Comparison of ENCODE assay signal across 18 cellular contexts in genomic region chr1:236155399-236155767, GRCh38. TPM values are rescaled to one million over a fixed set of nuclear protein-coding genes. Genes with fewer than 3 reads are reported as not detected.
A peak's percentile ranks its signal among the peaks of the same experiment; 100 is the strongest.
DNase-seq lines count a peak whose midpoint lies in the region; ATAC-seq and TF ChIP-seq lines count a peak whose summit lies in the region.
"Had no signal": no experiment of that assay in that cellular context is flagged by ENCODE, and none has a peak within 500 bp of the region (broad histone marks: within the 10 kb centered on the region; RNA-seq: fewer than 3 reads in every experiment).

No MANE protein-coding gene starts in this region.

- in situ Hi-C loops in mammary epithelial cell (cut with MboI; ENCODE audit: low sequenced_read_pairs in 2 of 2): no loop called here

- WGBS in mammary epithelial cell (ENCODE audit: low coverage, missing lambda C conversion rate): 86% methylated on average over 10 of the region's 11 CpGs

- H3K4me2 ChIP-seq in OCI-LY7 (ENCODE audit: low read length) (0 out of 2 replicates have a peak overlapping the region, but pooled peaks have one; percentile 71), mammary epithelial cell (ENCODE audit: insufficient read depth, low read depth, low read length) (no peak overlapping the region)
- H3K4me2 ChIP-seq: GM23338 had no signal

- POLR2A ChIA-PET in CD8-positive, alpha-beta T cell (lab: Charles Lee): no interaction called here
- POLR2A ChIA-PET in OCI-LY7 (lab: Charles Lee): interaction anchor here (2.1 to 2.5 kb wide), 2 partner anchors 8 to 11 kb away, joined by 6 to 12 read pairs; no protein-coding TSS in a partner anchor

- H3K9me3 Mint-ChIP-seq in CD8-positive, alpha-beta T cell: no peaks in the 10 kb centered on the region
- H3K9me3 Mint-ChIP-seq in endothelial cell (ENCODE audit: unreplicated experiment): no peaks in the 10 kb centered on the region
- peaks cover 4% of the 10 kb centered on the region for H3K9me3 Mint-ChIP-seq in stimulated activated memory B cell treated with anti-CD40 and anti-IgM and Interleukin-4, amounts not matched to agents 10 μg/mL and 1 μg/mL and 100 μg/mL, for 72 hours
- H3K9me3 Mint-ChIP-seq: HFFc6 had no signal

- no peak overlapping the region for H3K27ac ChIP-seq in CD8-positive, alpha-beta T cell (ENCODE audit: low read depth, low read length)
- no peak overlapping the region for H3K27ac ChIP-seq in OCI-LY7 (ENCODE audit: low read depth, low read length, poor library complexity, severe bottlenecking)
- no peak overlapping the region for H3K27ac ChIP-seq in mammary epithelial cell (ENCODE audit: insufficient read depth, low read depth, low read length)
- H3K27ac ChIP-seq: SK-N-MC had no signal

- peak overlapping the region; percentile 60 for H3K27ac Mint-ChIP-seq in CD8-positive, alpha-beta T cell
- peak overlapping the region; percentile 57 for H3K27ac Mint-ChIP-seq in endothelial cell (ENCODE audit: unreplicated experiment)
- peak overlapping the region; percentile 69 for H3K27ac Mint-ChIP-seq in stimulated activated memory B cell treated with anti-CD40 and anti-IgM and Interleukin-4, amounts not matched to agents 10 μg/mL and 1 μg/mL and 100 μg/mL, for 72 hours
- H3K27ac Mint-ChIP-seq: GM23338, HFFc6 had no signal

- BruUV-seq in OCI-LY7 (replicated peaks; lab: Mats Ljungman, UMichigan) (no TSS peak), mammary epithelial cell (replicated peaks; lab: Mats Ljungman, UMichigan) (no TSS peak)

- H3K4me3 ChIP-seq in CD8-positive, alpha-beta T cell (ENCODE audit: low read depth, low read length): no peak overlapping the region
- H3K4me3 ChIP-seq in OCI-LY7 (ENCODE audit: low read depth, low read length, poor library complexity, severe bottlenecking): no peak overlapping the region
- H3K4me3 ChIP-seq in mammary epithelial cell (replicated peaks in 1 of 3; ENCODE audit: insufficient read depth in 1 of 3, low read depth in 2 of 3, low read length in 3 of 3): no peak overlapping the region
- H3K4me3 ChIP-seq: GM23338, SK-N-MC had no signal

- peaks cover 15% of the 10 kb centered on the region for H3K36me3 Mint-ChIP-seq in CD8-positive, alpha-beta T cell
- H3K36me3 Mint-ChIP-seq in endothelial cell (ENCODE audit: low read depth, unreplicated experiment): peaks cover 15% of the 10 kb centered on the region
- H3K36me3 Mint-ChIP-seq in stimulated activated memory B cell treated with anti-CD40 and anti-IgM and Interleukin-4, amounts not matched to agents 10 μg/mL and 1 μg/mL and 100 μg/mL, for 72 hours: peaks cover 21% of the 10 kb centered on the region

- ATAC-seq in CD8-positive, alpha-beta T cell: no peak
- ATAC-seq in stimulated activated memory B cell treated with anti-CD40 and anti-IgM and Interleukin-4, amounts not matched to agents 10 μg/mL and 1 μg/mL and 100 μg/mL, for 72 hours: no peak
- ATAC-seq: Panc1, Right ventricle myocardium inferior had no signal

- peak overlapping the region; percentile 49 for H3K4me3 Mint-ChIP-seq in CD8-positive, alpha-beta T cell
- peak overlapping the region; percentile 34 for H3K4me3 Mint-ChIP-seq in endothelial cell (ENCODE audit: unreplicated experiment)
- no peak overlapping the region for H3K4me3 Mint-ChIP-seq in stimulated activated memory B cell treated with anti-CD40 and anti-IgM and Interleukin-4, amounts not matched to agents 10 μg/mL and 1 μg/mL and 100 μg/mL, for 72 hours
- H3K4me3 Mint-ChIP-seq: GM23338, HFFc6 had no signal

- DNase-seq in CD8-positive, alpha-beta T cell: no peak
- DNase-seq in OCI-LY7 (ENCODE audit: low spot score): no peak
- no peak for DNase-seq in endothelial cell (ENCODE audit: low spot score)
- DNase-seq in hypothalamus (lab: John Stamatoyannopoulos, UW): no peak
- no peak for DNase-seq in kidney tubule cell (ENCODE audit: low spot score)
- no peak for DNase-seq in SKM-1 (lab: John Stamatoyannopoulos, UW; ENCODE audit: unreplicated experiment)
- no peak for DNase-seq in mammary epithelial cell
- DNase-seq: Caco-2, HFFc6, KG1, NCI-H1092, NCI-H1694, NCI-H446 had no signal

- H3K27me3 Mint-ChIP-seq in CD8-positive, alpha-beta T cell (ENCODE audit: low read depth): no peaks in the 10 kb centered on the region
- peaks cover 4% of the 10 kb centered on the region for H3K27me3 Mint-ChIP-seq in endothelial cell (ENCODE audit: unreplicated experiment)
- H3K27me3 Mint-ChIP-seq in stimulated activated memory B cell treated with anti-CD40 and anti-IgM and Interleukin-4, amounts not matched to agents 10 μg/mL and 1 μg/mL and 100 μg/mL, for 72 hours: peaks cover 62% of the 10 kb centered on the region

- H3K79me2 ChIP-seq in OCI-LY7 (ENCODE audit: insufficient read depth, low read depth, low read length): no peaks in the 10 kb centered on the region
- H3K79me2 ChIP-seq in mammary epithelial cell (ENCODE audit: insufficient read depth, low read length): peaks cover 8% of the 10 kb centered on the region

- H3K9ac ChIP-seq in mammary epithelial cell (ENCODE audit: insufficient read depth, low read length): no peak overlapping the region

- H3K36me3 ChIP-seq in CD8-positive, alpha-beta T cell (ENCODE audit: insufficient read depth, low read length): no peaks in the 10 kb centered on the region
- H3K36me3 ChIP-seq in OCI-LY7 (ENCODE audit: insufficient read depth, low read length): no peaks in the 10 kb centered on the region
- H3K36me3 ChIP-seq in mammary epithelial cell (ENCODE audit: insufficient read depth, low read length): no peaks in the 10 kb centered on the region

- dilution Hi-C loops in mammary epithelial cell (cut with HindIII; ENCODE audit: low sequenced_read_pairs): no loop called here

- no peaks in the 10 kb centered on the region for H3K4me1 ChIP-seq in CD8-positive, alpha-beta T cell (ENCODE audit: insufficient read depth, low read length)
- H3K4me1 ChIP-seq in OCI-LY7 (ENCODE audit: insufficient read depth, low read length, poor library complexity, severe bottlenecking) (peaks cover 53% of the 10 kb centered on the region), mammary epithelial cell (ENCODE audit: insufficient read depth, low read length) (no peaks in the 10 kb centered on the region)

- peaks cover 28% of the 10 kb centered on the region for H3K4me1 Mint-ChIP-seq in CD8-positive, alpha-beta T cell (ENCODE audit: low read depth)
- peaks cover 8% of the 10 kb centered on the region for H3K4me1 Mint-ChIP-seq in endothelial cell (ENCODE audit: unreplicated experiment)
- H3K4me1 Mint-ChIP-seq in stimulated activated memory B cell treated with anti-CD40 and anti-IgM and Interleukin-4, amounts not matched to agents 10 μg/mL and 1 μg/mL and 100 μg/mL, for 72 hours: peaks cover 50% of the 10 kb centered on the region

- H3K9me3 ChIP-seq in CD8-positive, alpha-beta T cell (ENCODE audit: low read length): no peaks in the 10 kb centered on the region
- H3K9me3 ChIP-seq in OCI-LY7 (ENCODE audit: low read length) (no peaks in the 10 kb centered on the region), mammary epithelial cell (replicated peaks; ENCODE audit: insufficient read depth, low read length) (no peaks in the 10 kb centered on the region)
- H3K9me3 ChIP-seq: Caco-2 had no signal

- TF ChIP-seq CTCF in CD8-positive, alpha-beta T cell (IDR thresholded peaks at IDR 0.05): no peak
- TF ChIP-seq CTCF in OCI-LY7 (conservative IDR thresholded peaks at IDR 0.05; ENCODE audit: low read length): no peak
- no peak for TF ChIP-seq CTCF in endothelial cell (IDR thresholded peaks at IDR 0.05; ENCODE audit: unreplicated experiment)
- no peak for TF ChIP-seq CTCF in mammary epithelial cell (conservative IDR thresholded peaks at IDR 0.05 in 1 of 2, IDR thresholded peaks at IDR 0.05 in 1 of 2; ENCODE audit: extremely low read depth in 1 of 2, insufficient read depth in 1 of 2, low read depth in 1 of 2, low read length in 2 of 2)

- no peaks in the 10 kb centered on the region for H3K27me3 ChIP-seq in CD8-positive, alpha-beta T cell (ENCODE audit: insufficient read depth, low read length)
- peaks cover 1% of the 10 kb centered on the region for H3K27me3 ChIP-seq in mammary epithelial cell (ENCODE audit: insufficient read depth, low read length)

- H4K20me1 ChIP-seq in OCI-LY7 (ENCODE audit: insufficient read depth, low read length): no peaks in the 10 kb centered on the region; the same call in 1 of the 2 replicates
- no peaks in the 10 kb centered on the region for H4K20me1 ChIP-seq in mammary epithelial cell (ENCODE audit: insufficient read depth, low read length)

- H3K9me2 ChIP-seq in OCI-LY7 (ENCODE audit: insufficient read depth, low read length): no peaks in the 10 kb centered on the region

- intact Hi-C loops in CD8-positive, alpha-beta T cell (cut with DNase I, micrococcal nuclease): no loop called here
- intact Hi-C loops in OCI-LY7 (cut with micrococcal nuclease; ENCODE audit: unreplicated experiment): loop anchor here (10.0 kb wide), 1 partner anchor 651 kb away; the partner anchor contains the start of gene B3GALNT2
- intact Hi-C loops in mammary epithelial cell (cut with micrococcal nuclease): no loop called here

- CTCF ChIA-PET in CD8-positive, alpha-beta T cell (lab: Charles Lee): interaction anchor here (1.1 kb wide), 1 partner anchor 16 kb away, joined by 3 read pairs; no protein-coding TSS in a partner anchor
- CTCF ChIA-PET in OCI-LY7 (lab: Charles Lee; ENCODE audit: unreplicated experiment): interaction anchor here (2.1 kb wide), 1 partner anchor 12 kb away, joined by 6 read pairs; no protein-coding TSS in a partner anchor
- CTCF ChIA-PET in mammary epithelial cell (lab: Charles Lee; ENCODE audit: low non-redundant PET): no interaction called here

- H2AFZ ChIP-seq in OCI-LY7 (ENCODE audit: low read length) (no peak overlapping the region), mammary epithelial cell (ENCODE audit: low read depth, low read length) (no peak overlapping the region)
- H2AFZ ChIP-seq: GM23338 had no signal

RNA-seq across cellular contexts. Expression of gene GPR137B, which starts 13.0 kb away (rescaled TPM):
- total RNA-seq in CD8-positive, alpha-beta T cell: 10 to 100 TPM; 11.1 to 15.3 TPM
- 1.2 and 2.8 TPM in 2 replicates for total RNA-seq in OCI-LY7 (2014; rRNA removed; shearing (Covaris generic))
- total RNA-seq in OCI-LY7 (2022) (2.8 and 3.1 TPM in 2 replicates), endothelial cell (ENCODE audit: unreplicated experiment) (18.2 TPM), mammary epithelial cell (10 to 100 TPM; 10.2 to 24.7 TPM)
- 7.0 TPM for polyA plus RNA-seq in mammary epithelial cell
- polyA minus RNA-seq in mammary epithelial cell: 2.0 TPM
